ENCODE assay signal across 1 cellular context in the genomic region with DNA sequence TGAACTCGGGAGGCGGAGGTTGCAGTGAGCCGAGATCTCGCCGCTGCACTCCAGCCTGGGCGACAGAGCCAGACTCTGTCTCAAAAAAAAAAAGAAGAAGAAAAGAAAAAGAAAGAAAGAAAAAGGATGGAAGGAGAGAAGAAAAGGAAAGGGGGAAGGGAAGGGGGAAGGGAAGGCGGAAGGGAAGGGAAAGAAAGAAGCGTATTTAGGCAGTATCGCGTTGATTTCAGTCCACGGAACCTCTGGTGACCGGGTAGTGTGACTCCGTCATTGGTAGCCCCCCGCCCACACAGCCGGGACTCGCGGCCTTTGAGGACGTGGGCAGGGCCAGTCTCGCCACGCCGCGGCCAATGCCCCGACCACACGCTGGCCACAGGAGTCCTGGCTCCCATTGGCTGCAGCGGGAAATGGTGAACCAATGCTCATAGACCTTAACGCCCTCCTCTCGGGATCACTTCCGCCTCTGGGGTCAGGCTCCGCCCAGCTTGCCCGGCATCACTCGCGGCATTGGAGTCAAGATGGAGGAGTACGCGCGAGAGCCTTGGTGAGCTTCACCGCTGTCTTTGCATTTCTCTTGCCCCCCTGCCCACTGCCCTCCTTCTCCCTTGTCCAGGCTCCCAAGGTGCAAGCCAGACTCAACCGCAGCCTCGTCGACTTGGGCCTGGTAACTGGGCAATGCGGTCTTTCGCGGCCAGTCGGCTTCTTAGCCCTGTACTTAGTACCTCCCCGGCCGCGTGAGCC.
A peak's percentile ranks its signal among the peaks of the same experiment; 100 is the strongest.
TF ChIP-seq lines count a peak whose summit lies in the region.

A gene (plus strand): TSS at position 495 of the 741 bp plus-strand sequence. CDS start 24 bp downstream, at position 519.

TF ChIP-seq in HEK293, 187 proteins besides CTCF, POLR2A, EP300 and RAD21 (continued from another document and continues in another):
- TF ChIP-seq, protein P1, sequence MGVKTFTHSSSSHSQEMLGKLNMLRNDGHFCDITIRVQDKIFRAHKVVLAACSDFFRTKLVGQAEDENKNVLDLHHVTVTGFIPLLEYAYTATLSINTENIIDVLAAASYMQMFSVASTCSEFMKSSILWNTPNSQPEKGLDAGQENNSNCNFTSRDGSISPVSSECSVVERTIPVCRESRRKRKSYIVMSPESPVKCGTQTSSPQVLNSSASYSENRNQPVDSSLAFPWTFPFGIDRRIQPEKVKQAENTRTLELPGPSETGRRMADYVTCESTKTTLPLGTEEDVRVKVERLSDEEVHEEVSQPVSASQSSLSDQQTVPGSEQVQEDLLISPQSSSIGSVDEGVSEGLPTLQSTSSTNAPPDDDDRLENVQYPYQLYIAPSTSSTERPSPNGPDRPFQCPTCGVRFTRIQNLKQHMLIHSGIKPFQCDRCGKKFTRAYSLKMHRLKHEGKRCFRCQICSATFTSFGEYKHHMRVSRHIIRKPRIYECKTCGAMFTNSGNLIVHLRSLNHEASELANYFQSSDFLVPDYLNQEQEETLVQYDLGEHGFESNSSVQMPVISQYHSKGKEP (tag by site-specific recombination; IDR thresholded peaks at IDR 0.05): no peak
- TF ChIP-seq KLF16 (tag by site-specific recombination; IDR thresholded peaks at IDR 0.05) (peak; percentile 81), ZNF843 (tag by site-specific recombination; IDR thresholded peaks at IDR 0.05) (peak; percentile 74; the same call in 1 of the 2 replicates), ZBTB7A (tag by site-specific recombination; IDR thresholded peaks at IDR 0.05; ENCODE audit: low read depth) (peak; percentile 75), ZNF335 (tag by site-specific recombination; conservative IDR thresholded peaks at IDR 0.05) (peak; percentile 92), ZNF76 (tag by site-specific recombination; IDR thresholded peaks at IDR 0.05; ENCODE audit: borderline replicate concordance, low read depth) (peak; percentile 89), ZNF354C (tag by site-specific recombination; IDR thresholded peaks at IDR 0.05; ENCODE audit: borderline replicate concordance, low read depth) (no peak), SCRT2 (tag by site-specific recombination; IDR thresholded peaks at IDR 0.05) (no peak), ZNF114 (tag by site-specific recombination; IDR thresholded peaks at IDR 0.05) (no peak), ZNF785 (tag by site-specific recombination; IDR thresholded peaks at IDR 0.05) (peak; percentile 94), ZNF366 (tag by site-specific recombination; conservative IDR thresholded peaks at IDR 0.05) (peak; percentile 97), ZNF558 (tag by site-specific recombination; IDR thresholded peaks at IDR 0.05) (peak; percentile 66; the same call in 1 of the 2 replicates), ZNF530 (tag by site-specific recombination; IDR thresholded peaks at IDR 0.05; ENCODE audit: low read depth) (no peak), ZNF610 (tag by site-specific recombination; IDR thresholded peaks at IDR 0.05; ENCODE audit: borderline replicate concordance) (no peak), ZNF394 (tag by site-specific recombination; IDR thresholded peaks at IDR 0.05; ENCODE audit: borderline replicate concordance) (no peak; the same call in 1 of the 2 replicates), ZNF174 (tag by site-specific recombination; IDR thresholded peaks at IDR 0.05) (no peak), KLF1 (tag by site-specific recombination; IDR thresholded peaks at IDR 0.05) (peak; percentile 35; the same call in 1 of the 2 replicates), ZNF341 (tag by site-specific recombination; IDR thresholded peaks at IDR 0.05; ENCODE audit: low read depth) (peak; percentile 29; the same call in 1 of the 2 replicates), ZNF501 (tag by site-specific recombination; IDR thresholded peaks at IDR 0.05) (peak; percentile 58)
- TF ChIP-seq, protein P2, sequence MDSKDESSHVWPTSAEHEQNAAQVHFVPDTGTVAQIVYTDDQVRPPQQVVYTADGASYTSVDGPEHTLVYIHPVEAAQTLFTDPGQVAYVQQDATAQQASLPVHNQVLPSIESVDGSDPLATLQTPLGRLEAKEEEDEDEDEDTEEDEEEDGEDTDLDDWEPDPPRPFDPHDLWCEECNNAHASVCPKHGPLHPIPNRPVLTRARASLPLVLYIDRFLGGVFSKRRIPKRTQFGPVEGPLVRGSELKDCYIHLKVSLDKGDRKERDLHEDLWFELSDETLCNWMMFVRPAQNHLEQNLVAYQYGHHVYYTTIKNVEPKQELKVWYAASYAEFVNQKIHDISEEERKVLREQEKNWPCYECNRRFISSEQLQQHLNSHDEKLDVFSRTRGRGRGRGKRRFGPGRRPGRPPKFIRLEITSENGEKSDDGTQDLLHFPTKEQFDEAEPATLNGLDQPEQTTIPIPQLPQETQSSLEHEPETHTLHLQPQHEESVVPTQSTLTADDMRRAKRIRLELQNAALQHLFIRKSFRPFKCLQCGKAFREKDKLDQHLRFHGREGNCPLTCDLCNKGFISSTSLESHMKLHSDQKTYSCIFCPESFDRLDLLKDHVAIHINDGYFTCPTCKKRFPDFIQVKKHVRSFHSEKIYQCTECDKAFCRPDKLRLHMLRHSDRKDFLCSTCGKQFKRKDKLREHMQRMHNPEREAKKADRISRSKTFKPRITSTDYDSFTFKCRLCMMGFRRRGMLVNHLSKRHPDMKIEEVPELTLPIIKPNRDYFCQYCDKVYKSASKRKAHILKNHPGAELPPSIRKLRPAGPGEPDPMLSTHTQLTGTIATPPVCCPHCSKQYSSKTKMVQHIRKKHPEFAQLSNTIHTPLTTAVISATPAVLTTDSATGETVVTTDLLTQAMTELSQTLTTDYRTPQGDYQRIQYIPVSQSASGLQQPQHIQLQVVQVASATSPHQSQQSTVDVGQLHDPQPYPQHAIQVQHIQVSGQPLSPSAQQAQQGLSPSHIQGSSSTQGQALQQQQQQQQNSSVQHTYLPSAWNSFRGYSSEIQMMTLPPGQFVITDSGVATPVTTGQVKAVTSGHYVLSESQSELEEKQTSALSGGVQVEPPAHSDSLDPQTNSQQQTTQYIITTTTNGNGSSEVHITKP (tag by site-specific recombination; IDR thresholded peaks at IDR 0.05): peak; percentile 58; the same call in 1 of the 2 replicates
- TF ChIP-seq, protein P3, sequence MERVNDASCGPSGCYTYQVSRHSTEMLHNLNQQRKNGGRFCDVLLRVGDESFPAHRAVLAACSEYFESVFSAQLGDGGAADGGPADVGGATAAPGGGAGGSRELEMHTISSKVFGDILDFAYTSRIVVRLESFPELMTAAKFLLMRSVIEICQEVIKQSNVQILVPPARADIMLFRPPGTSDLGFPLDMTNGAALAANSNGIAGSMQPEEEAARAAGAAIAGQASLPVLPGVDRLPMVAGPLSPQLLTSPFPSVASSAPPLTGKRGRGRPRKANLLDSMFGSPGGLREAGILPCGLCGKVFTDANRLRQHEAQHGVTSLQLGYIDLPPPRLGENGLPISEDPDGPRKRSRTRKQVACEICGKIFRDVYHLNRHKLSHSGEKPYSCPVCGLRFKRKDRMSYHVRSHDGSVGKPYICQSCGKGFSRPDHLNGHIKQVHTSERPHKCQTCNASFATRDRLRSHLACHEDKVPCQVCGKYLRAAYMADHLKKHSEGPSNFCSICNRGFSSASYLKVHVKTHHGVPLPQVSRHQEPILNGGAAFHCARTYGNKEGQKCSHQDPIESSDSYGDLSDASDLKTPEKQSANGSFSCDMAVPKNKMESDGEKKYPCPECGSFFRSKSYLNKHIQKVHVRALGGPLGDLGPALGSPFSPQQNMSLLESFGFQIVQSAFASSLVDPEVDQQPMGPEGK (tag by site-specific recombination; IDR thresholded peaks at IDR 0.05): peak; percentile 87
- TF ChIP-seq, protein P4, sequence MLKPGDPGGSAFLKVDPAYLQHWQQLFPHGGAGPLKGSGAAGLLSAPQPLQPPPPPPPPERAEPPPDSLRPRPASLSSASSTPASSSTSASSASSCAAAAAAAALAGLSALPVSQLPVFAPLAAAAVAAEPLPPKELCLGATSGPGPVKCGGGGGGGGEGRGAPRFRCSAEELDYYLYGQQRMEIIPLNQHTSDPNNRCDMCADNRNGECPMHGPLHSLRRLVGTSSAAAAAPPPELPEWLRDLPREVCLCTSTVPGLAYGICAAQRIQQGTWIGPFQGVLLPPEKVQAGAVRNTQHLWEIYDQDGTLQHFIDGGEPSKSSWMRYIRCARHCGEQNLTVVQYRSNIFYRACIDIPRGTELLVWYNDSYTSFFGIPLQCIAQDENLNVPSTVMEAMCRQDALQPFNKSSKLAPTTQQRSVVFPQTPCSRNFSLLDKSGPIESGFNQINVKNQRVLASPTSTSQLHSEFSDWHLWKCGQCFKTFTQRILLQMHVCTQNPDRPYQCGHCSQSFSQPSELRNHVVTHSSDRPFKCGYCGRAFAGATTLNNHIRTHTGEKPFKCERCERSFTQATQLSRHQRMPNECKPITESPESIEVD (tag by site-specific recombination; IDR thresholded peaks at IDR 0.05): no peak
- TF ChIP-seq, protein P5, sequence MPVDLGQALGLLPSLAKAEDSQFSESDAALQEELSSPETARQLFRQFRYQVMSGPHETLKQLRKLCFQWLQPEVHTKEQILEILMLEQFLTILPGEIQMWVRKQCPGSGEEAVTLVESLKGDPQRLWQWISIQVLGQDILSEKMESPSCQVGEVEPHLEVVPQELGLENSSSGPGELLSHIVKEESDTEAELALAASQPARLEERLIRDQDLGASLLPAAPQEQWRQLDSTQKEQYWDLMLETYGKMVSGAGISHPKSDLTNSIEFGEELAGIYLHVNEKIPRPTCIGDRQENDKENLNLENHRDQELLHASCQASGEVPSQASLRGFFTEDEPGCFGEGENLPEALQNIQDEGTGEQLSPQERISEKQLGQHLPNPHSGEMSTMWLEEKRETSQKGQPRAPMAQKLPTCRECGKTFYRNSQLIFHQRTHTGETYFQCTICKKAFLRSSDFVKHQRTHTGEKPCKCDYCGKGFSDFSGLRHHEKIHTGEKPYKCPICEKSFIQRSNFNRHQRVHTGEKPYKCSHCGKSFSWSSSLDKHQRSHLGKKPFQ (tag by site-specific recombination; IDR thresholded peaks at IDR 0.05): peak; percentile 64; the same call in 1 of the 2 replicates
- TF ChIP-seq, protein P6, sequence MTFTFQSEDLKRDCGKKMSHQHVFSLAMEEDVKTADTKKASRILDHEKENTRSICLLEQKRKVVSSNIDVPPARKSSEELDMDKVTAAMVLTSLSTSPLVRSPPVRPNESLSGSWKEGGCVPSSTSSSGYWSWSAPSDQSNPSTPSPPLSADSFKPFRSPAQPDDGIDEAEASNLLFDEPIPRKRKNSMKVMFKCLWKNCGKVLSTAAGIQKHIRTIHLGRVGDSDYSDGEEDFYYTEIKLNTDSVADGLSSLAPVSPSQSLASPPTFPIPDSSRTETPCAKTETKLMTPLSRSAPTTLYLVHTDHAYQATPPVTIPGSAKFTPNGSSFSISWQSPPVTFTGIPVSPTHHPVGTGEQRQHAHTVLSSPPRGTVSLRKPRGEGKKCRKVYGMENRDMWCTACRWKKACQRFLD (tag by site-specific recombination; IDR thresholded peaks at IDR 0.05): no peak
- TF ChIP-seq, protein P7, sequence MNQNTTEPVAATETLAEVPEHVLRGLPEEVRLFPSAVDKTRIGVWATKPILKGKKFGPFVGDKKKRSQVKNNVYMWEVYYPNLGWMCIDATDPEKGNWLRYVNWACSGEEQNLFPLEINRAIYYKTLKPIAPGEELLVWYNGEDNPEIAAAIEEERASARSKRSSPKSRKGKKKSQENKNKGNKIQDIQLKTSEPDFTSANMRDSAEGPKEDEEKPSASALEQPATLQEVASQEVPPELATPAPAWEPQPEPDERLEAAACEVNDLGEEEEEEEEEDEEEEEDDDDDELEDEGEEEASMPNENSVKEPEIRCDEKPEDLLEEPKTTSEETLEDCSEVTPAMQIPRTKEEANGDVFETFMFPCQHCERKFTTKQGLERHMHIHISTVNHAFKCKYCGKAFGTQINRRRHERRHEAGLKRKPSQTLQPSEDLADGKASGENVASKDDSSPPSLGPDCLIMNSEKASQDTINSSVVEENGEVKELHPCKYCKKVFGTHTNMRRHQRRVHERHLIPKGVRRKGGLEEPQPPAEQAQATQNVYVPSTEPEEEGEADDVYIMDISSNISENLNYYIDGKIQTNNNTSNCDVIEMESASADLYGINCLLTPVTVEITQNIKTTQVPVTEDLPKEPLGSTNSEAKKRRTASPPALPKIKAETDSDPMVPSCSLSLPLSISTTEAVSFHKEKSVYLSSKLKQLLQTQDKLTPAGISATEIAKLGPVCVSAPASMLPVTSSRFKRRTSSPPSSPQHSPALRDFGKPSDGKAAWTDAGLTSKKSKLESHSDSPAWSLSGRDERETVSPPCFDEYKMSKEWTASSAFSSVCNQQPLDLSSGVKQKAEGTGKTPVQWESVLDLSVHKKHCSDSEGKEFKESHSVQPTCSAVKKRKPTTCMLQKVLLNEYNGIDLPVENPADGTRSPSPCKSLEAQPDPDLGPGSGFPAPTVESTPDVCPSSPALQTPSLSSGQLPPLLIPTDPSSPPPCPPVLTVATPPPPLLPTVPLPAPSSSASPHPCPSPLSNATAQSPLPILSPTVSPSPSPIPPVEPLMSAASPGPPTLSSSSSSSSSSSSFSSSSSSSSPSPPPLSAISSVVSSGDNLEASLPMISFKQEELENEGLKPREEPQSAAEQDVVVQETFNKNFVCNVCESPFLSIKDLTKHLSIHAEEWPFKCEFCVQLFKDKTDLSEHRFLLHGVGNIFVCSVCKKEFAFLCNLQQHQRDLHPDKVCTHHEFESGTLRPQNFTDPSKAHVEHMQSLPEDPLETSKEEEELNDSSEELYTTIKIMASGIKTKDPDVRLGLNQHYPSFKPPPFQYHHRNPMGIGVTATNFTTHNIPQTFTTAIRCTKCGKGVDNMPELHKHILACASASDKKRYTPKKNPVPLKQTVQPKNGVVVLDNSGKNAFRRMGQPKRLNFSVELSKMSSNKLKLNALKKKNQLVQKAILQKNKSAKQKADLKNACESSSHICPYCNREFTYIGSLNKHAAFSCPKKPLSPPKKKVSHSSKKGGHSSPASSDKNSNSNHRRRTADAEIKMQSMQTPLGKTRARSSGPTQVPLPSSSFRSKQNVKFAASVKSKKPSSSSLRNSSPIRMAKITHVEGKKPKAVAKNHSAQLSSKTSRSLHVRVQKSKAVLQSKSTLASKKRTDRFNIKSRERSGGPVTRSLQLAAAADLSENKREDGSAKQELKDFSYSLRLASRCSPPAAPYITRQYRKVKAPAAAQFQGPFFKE (tag by site-specific recombination; IDR thresholded peaks at IDR 0.05; ENCODE audit: borderline replicate concordance): no peak
- TF ChIP-seq, protein P8, sequence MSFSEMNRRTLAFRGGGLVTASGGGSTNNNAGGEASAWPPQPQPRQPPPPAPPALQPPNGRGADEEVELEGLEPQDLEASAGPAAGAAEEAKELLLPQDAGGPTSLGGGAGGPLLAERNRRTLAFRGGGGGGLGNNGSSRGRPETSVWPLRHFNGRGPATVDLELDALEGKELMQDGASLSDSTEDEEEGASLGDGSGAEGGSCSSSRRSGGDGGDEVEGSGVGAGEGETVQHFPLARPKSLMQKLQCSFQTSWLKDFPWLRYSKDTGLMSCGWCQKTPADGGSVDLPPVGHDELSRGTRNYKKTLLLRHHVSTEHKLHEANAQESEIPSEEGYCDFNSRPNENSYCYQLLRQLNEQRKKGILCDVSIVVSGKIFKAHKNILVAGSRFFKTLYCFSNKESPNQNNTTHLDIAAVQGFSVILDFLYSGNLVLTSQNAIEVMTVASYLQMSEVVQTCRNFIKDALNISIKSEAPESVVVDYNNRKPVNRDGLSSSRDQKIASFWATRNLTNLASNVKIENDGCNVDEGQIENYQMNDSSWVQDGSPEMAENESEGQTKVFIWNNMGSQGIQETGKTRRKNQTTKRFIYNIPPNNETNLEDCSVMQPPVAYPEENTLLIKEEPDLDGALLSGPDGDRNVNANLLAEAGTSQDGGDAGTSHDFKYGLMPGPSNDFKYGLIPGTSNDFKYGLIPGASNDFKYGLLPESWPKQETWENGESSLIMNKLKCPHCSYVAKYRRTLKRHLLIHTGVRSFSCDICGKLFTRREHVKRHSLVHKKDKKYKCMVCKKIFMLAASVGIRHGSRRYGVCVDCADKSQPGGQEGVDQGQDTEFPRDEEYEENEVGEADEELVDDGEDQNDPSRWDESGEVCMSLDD (tag by site-specific recombination; IDR thresholded peaks at IDR 0.05): peak; percentile 59; the same call in 1 of the 2 replicates
